8 cellular contexts compared by ENCODE assay signal in genomic region chr5:15995206-15996052, GRCh38.
DNase-seq lines count a peak whose midpoint lies in the region; ATAC-seq and TF ChIP-seq lines count a peak whose summit lies in the region.

No MANE protein-coding gene starts in this region.

- TF ChIP-seq CTCF in transverse colon (IDR thresholded peaks at IDR 0.05) = peak in 3 of 5 experiments; percentile 10 to 22 (median 14)
- TF ChIP-seq CTCF in mucosa of descending colon (IDR thresholded peaks at IDR 0.05) = no peak

- TF ChIP-seq POLR2A in transverse colon (IDR thresholded peaks at IDR 0.05) = no peak

- no peak overlapping the region for H3K27ac ChIP-seq in transverse colon

- in situ Hi-C loops in transverse colon (cut with MboI; ENCODE audit: low pct_ligation_motif_present in 1 of 4, low pct_unique_long_range_greater_than_20kb in 1 of 4, low sequenced_read_pairs in 3 of 4) = no loop called here

- H3K4me1 ChIP-seq in transverse colon (no peaks in the 10 kb centered on the region), mucosa of descending colon (ENCODE audit: low read depth) (no peaks in the 10 kb centered on the region)

- H3K36me3 ChIP-seq in transverse colon = no peaks in the 10 kb centered on the region
- no peaks in the 10 kb centered on the region for H3K36me3 ChIP-seq in mucosa of descending colon (ENCODE audit: low read depth)

- H3K4me3 ChIP-seq in transverse colon (no peak overlapping the region), mucosa of descending colon (no peak overlapping the region)

- ATAC-seq in Right ventricle myocardium superior (ENCODE audit: poor library complexity) (peak; percentile 82), mucosa of descending colon (no peak)

- H3K9me3 ChIP-seq in transverse colon = peaks cover 16% of the 10 kb centered on the region in 2 donors
- peaks cover 13% of the 10 kb centered on the region for H3K9me3 ChIP-seq in mucosa of descending colon

- DNase-seq in A172 (ENCODE audit: low spot score) (peak; percentile 47), HT-29 (ENCODE audit: low spot score) (peak; percentile 45), SK-N-DZ (ENCODE audit: low spot score) (peak; percentile 69), Right ventricle myocardium superior (no peak), transverse colon (no peak), islet precursor cell (no peak), mucosa of descending colon (no peak)
- DNase-seq in stimulated activated CD4-positive, alpha-beta T cell treated with anti-CD3 and anti-CD28 coated beads, Interleukin-15, amount 100 ng/mL, for 24 hours = no peak

- intact Hi-C loops in Right ventricle myocardium superior (cut with DNase I) = loop anchor here (10.0 kb wide), 1 partner anchor 171 kb away; no protein-coding TSS in a partner anchor
- intact Hi-C loops in transverse colon (cut with DNase I; ENCODE audit: low total_unique reads) = no loop called here
- intact Hi-C loops in mucosa of descending colon (cut with DNase I, micrococcal nuclease) = no loop called here

- TF ChIP-seq EP300 in transverse colon (IDR thresholded peaks at IDR 0.05; ENCODE audit: low read depth) = no peak

- no peaks in the 10 kb centered on the region for H3K27me3 ChIP-seq in transverse colon

- WGBS in transverse colon (ENCODE audit: low coverage in 1 of 2), 2 donors = 53 to 80% methylated on average over 1 to 3 of the region's 3 CpGs

Comparison
In these comparisons a context has a peak if more than half of its experiments do, and no peak if none do; other contexts are left out.
1. DNase-seq: peak in A172 (single experiment), HT-29 (single experiment) and SK-N-DZ (single experiment); none in Right ventricle myocardium superior (single experiment), transverse colon (single experiment), islet precursor cell (single experiment), stimulated activated CD4-positive, alpha-beta T cell treated with anti-CD3 and anti-CD28 coated beads, Interleukin-15, amount 100 ng/mL, for 24 hours (single experiment) and mucosa of descending colon (0 of 3).